In genomic region chr14:21069388-21070082, GRCh38 we compare ENCODE assay signal across 8 cellular contexts. TPM values are rescaled to one million over a fixed set of nuclear protein-coding genes. Genes with fewer than 3 reads are reported as not detected.
A peak's percentile ranks its signal among the peaks of the same experiment; 100 is the strongest.
DNase-seq lines count a peak whose midpoint lies in the region; ATAC-seq and TF ChIP-seq lines count a peak whose summit lies in the region.

No MANE protein-coding gene starts in this region.

- H3K9me3 Mint-ChIP-seq in CD8-positive, alpha-beta memory T cell: no peaks in the 10 kb centered on the region
- H3K9me3 Mint-ChIP-seq in activated naive CD8-positive, alpha-beta T cell treated with anti-CD3 and anti-CD28 coated beads for 36 hours: no peaks in the 10 kb centered on the region

- CTCF ChIA-PET in CD8-positive, alpha-beta memory T cell (lab: Charles Lee): interaction anchor here (1.0 to 6.3 kb wide), 17 partner anchors 10 to 64 kb away, joined by 3 to 130 read pairs (median 10); partner anchors contain the start of gene ZNF219

- TF ChIP-seq CTCF in LNCaP clone FGC (IDR thresholded peaks at IDR 0.05; ENCODE audit: control insufficient read depth, extremely low read depth, insufficient read depth): no peak
- TF ChIP-seq CTCF in heart right ventricle (IDR thresholded peaks at IDR 0.05): no peak
- TF ChIP-seq CTCF in parathyroid adenoma (IDR thresholded peaks at IDR 0.05): no peak

- H3K4me1 ChIP-seq in CD8-positive, alpha-beta memory T cell (ENCODE audit: insufficient read depth, low read length): peaks cover 36% of the 10 kb centered on the region
- H3K4me1 ChIP-seq in heart right ventricle: peaks cover 6 to 44% (median 34%) of the 10 kb centered on the region in 9 donors
- peaks cover 25% of the 10 kb centered on the region for H3K4me1 ChIP-seq in parathyroid adenoma

- no peaks in the 10 kb centered on the region for H3K9me3 ChIP-seq in CD8-positive, alpha-beta memory T cell (ENCODE audit: low read length)
- no peaks in the 10 kb centered on the region for H3K9me3 ChIP-seq in heart right ventricle
- H3K9me3 ChIP-seq in parathyroid adenoma (ENCODE audit: control insufficient read depth, low read length): no peaks in the 10 kb centered on the region

- WGBS in heart right ventricle, 2 donors: 1 to 3% methylated on average over 39 to 40 of the region's 40 CpGs

- no peaks in the 10 kb centered on the region for H3K36me3 ChIP-seq in CD8-positive, alpha-beta memory T cell (ENCODE audit: insufficient read depth, low read length)
- H3K36me3 ChIP-seq in heart right ventricle (peaks cover 0 to 19% (median 8%) of the 10 kb centered on the region in 9 donors), parathyroid adenoma (ENCODE audit: control insufficient read depth, insufficient read depth, low read length) (no peaks in the 10 kb centered on the region)

- H3K9ac ChIP-seq in parathyroid adenoma: no peak overlapping the region

- peak in 2 of 5 donors; percentile 28 to 57 for DNase-seq in CD8-positive, alpha-beta memory T cell
- DNase-seq in LNCaP clone FGC (ENCODE audit: low read depth) (no peak), heart right ventricle (peak; percentile 45 to 63), NCI-H2107 treated with DMSO at 0.1 percent for 48 hours (lab: John Stamatoyannopoulos, UW; ENCODE audit: unreplicated experiment) (no peak)
- DNase-seq in activated naive CD8-positive, alpha-beta T cell treated with anti-CD3 and anti-CD28 coated beads for 36 hours: no peak
- DNase-seq in activated CD4-positive, CD25-positive, alpha-beta regulatory T cell (lab: John Stamatoyannopoulos, UW): no peak

- peak overlapping the region; percentile 96 for H3K4me2 ChIP-seq in parathyroid adenoma (ENCODE audit: low read length)

- H3K27ac Mint-ChIP-seq in CD8-positive, alpha-beta memory T cell: peak overlapping the region in 7 of 8 donors; percentile 31 to 95 (median 85)
- H3K27ac Mint-ChIP-seq in activated naive CD8-positive, alpha-beta T cell treated with anti-CD3 and anti-CD28 coated beads for 36 hours: no peak overlapping the region

- H3K4me1 Mint-ChIP-seq in CD8-positive, alpha-beta memory T cell: peaks cover 23 to 40% (median 29%) of the 10 kb centered on the region in 3 donors
- H3K4me1 Mint-ChIP-seq in activated naive CD8-positive, alpha-beta T cell treated with anti-CD3 and anti-CD28 coated beads for 36 hours: peaks cover 28% of the 10 kb centered on the region

- H3K4me3 Mint-ChIP-seq in CD8-positive, alpha-beta memory T cell: peak overlapping the region; percentile 75 to 92 (median 81)
- H3K4me3 Mint-ChIP-seq in activated naive CD8-positive, alpha-beta T cell treated with anti-CD3 and anti-CD28 coated beads for 36 hours: peak overlapping the region; percentile 71

- peaks cover 0 to 1% (median 0%) of the 10 kb centered on the region in 3 donors for H3K36me3 Mint-ChIP-seq in CD8-positive, alpha-beta memory T cell
- no peaks in the 10 kb centered on the region for H3K36me3 Mint-ChIP-seq in activated naive CD8-positive, alpha-beta T cell treated with anti-CD3 and anti-CD28 coated beads for 36 hours

- no peak overlapping the region for H3K27ac ChIP-seq in CD8-positive, alpha-beta memory T cell (ENCODE audit: low read depth, low read length)
- H3K27ac ChIP-seq in heart right ventricle (peak overlapping the region; percentile 64 to 98 (median 95)), parathyroid adenoma (peak overlapping the region; percentile 61)

- POLR2A ChIA-PET in CD8-positive, alpha-beta memory T cell (lab: Charles Lee): interaction anchor here (0.6 to 1.7 kb wide), 3 partner anchors 18 to 190 kb away, joined by 4 to 7 read pairs (median 5); no protein-coding TSS in a partner anchor

- H3K27me3 ChIP-seq in CD8-positive, alpha-beta memory T cell (ENCODE audit: insufficient read depth, low read length, poor library complexity, severe bottlenecking): peaks cover 61% of the 10 kb centered on the region
- H3K27me3 ChIP-seq in heart right ventricle (peaks cover 0 to 17% (median 0%) of the 10 kb centered on the region in 7 donors), parathyroid adenoma (ENCODE audit: control insufficient read depth, insufficient read depth, low read length) (no peaks in the 10 kb centered on the region)

- ATAC-seq in heart right ventricle: peak; percentile 12 to 40 (median 26)
- ATAC-seq in GM18519 (IDR thresholded peaks at IDR 0.05; ENCODE audit: low FRiP score, unreplicated experiment): no peak

- H2AFZ ChIP-seq in parathyroid adenoma: peak overlapping the region; percentile 94

- peaks cover 60 to 79% of the 10 kb centered on the region in 2 donors for H3K27me3 Mint-ChIP-seq in CD8-positive, alpha-beta memory T cell
- peaks cover 83% of the 10 kb centered on the region for H3K27me3 Mint-ChIP-seq in activated naive CD8-positive, alpha-beta T cell treated with anti-CD3 and anti-CD28 coated beads for 36 hours

- peaks cover 4% of the 10 kb centered on the region for H3K79me2 ChIP-seq in parathyroid adenoma

- H3K4me3 ChIP-seq in CD8-positive, alpha-beta memory T cell (ENCODE audit: low read length): peak overlapping the region; percentile 45
- H3K4me3 ChIP-seq in LNCaP clone FGC (ENCODE audit: low read depth, low read length) (peak overlapping the region; percentile 51), heart right ventricle (peak overlapping the region; percentile 61 to 86 (median 78)), parathyroid adenoma (ENCODE audit: low read depth, low read length) (peak overlapping the region; percentile 50)

- intact Hi-C loops in heart right ventricle (cut with DNase I): loop anchor here (1.0 to 5.0 kb wide), 7 partner anchors 15 to 38 kb away; partner anchors contain the start of gene TMEM253 (in 1 of the 10)

RNA-seq across cellular contexts. Expression of gene ARHGEF40, which starts 0.6 kb away (rescaled TPM):
- under 1 TPM; 0.16 to 0.39 TPM for total RNA-seq in CD8-positive, alpha-beta memory T cell
- 0.40 TPM for polyA plus RNA-seq in CD8-positive, alpha-beta memory T cell
- total RNA-seq in activated naive CD8-positive, alpha-beta T cell treated with anti-CD3 and anti-CD28 coated beads for 36 hours: under 1 TPM in 1 of 2 experiments, not detected in 1; 0.21 TPM
- total RNA-seq in heart right ventricle: 10 to 100 TPM; 14.2 to 24.4 (median 17.5) TPM
- 10 to 100 TPM; 21.1 to 25.2 TPM for polyA plus RNA-seq in heart right ventricle

RNA-seq across cellular contexts. Expression of gene RNASE8, which starts 11.9 kb away (rescaled TPM):
- not detected for total RNA-seq in CD8-positive, alpha-beta memory T cell
- polyA plus RNA-seq in CD8-positive, alpha-beta memory T cell: not detected
- total RNA-seq in activated naive CD8-positive, alpha-beta T cell treated with anti-CD3 and anti-CD28 coated beads for 36 hours: not detected
- total RNA-seq in heart right ventricle: not detected
- not detected for polyA plus RNA-seq in heart right ventricle

RNA-seq across cellular contexts. Expression of gene RNASE7, which starts 27.4 kb away (rescaled TPM):
- not detected for total RNA-seq in CD8-positive, alpha-beta memory T cell
- polyA plus RNA-seq in CD8-positive, alpha-beta memory T cell: not detected
- total RNA-seq in activated naive CD8-positive, alpha-beta T cell treated with anti-CD3 and anti-CD28 coated beads for 36 hours: not detected
- not detected for total RNA-seq in heart right ventricle
- polyA plus RNA-seq in heart right ventricle: under 1 TPM in 1 of 2 donors, not detected in 1; 0.03 TPM

RNA-seq across cellular contexts. Expression of gene ZNF219, which starts 28.9 kb away (rescaled TPM):
- total RNA-seq in CD8-positive, alpha-beta memory T cell: 1 to 10 TPM; 7.0 to 8.2 TPM
- polyA plus RNA-seq in CD8-positive, alpha-beta memory T cell: 1.3 TPM
- total RNA-seq in activated naive CD8-positive, alpha-beta T cell treated with anti-CD3 and anti-CD28 coated beads for 36 hours: 1 to 10 TPM; 6.9 to 8.6 TPM
- total RNA-seq in heart right ventricle: 10 to 100 TPM; 22.1 to 58.4 (median 32.2) TPM
- polyA plus RNA-seq in heart right ventricle: 10 to 100 TPM; 37.1 to 39.2 TPM

RNA-seq across cellular contexts. Expression of gene TMEM253, which starts 31.3 kb away (rescaled TPM):
- total RNA-seq in CD8-positive, alpha-beta memory T cell: not detected
- not detected for polyA plus RNA-seq in CD8-positive, alpha-beta memory T cell
- not detected for total RNA-seq in activated naive CD8-positive, alpha-beta T cell treated with anti-CD3 and anti-CD28 coated beads for 36 hours
- total RNA-seq in heart right ventricle: under 1 TPM in 9 of 10 donors, not detected in 1; 0.16 to 0.45 (median 0.28) TPM
- polyA plus RNA-seq in heart right ventricle: 1 to 10 TPM in 1 of 2 donors, under 1 TPM in 1; 0.30 to 1.1 TPM

Comparison
In these comparisons a context has a peak if more than half of its experiments do, and no peak if none do; other contexts are left out.
1. DNase-seq: peak in heart right ventricle (2 of 2); none in LNCaP clone FGC (single experiment), activated naive CD8-positive, alpha-beta T cell treated with anti-CD3 and anti-CD28 coated beads for 36 hours (single experiment), NCI-H2107 treated with DMSO at 0.1 percent for 48 hours (single experiment) and activated CD4-positive, CD25-positive, alpha-beta regulatory T cell (0 of 4).
2. RNA of gene ARHGEF40, which starts 0.6 kb away (total RNA-seq): 14.2 to 24.4 TPM in heart right ventricle; 0.16 to 0.39 TPM in CD8-positive, alpha-beta memory T cell and 0.21 TPM in activated naive CD8-positive, alpha-beta T cell treated with anti-CD3 and anti-CD28 coated beads for 36 hours; every median in the first group is over 10 times any median in the second.
3. Peak in every context shown above with its lines, with median percentiles within 50 percentile points of each other: H3K4me3 ChIP-seq.